12 cellular contexts compared by ENCODE assay signal in the genomic region with DNA sequence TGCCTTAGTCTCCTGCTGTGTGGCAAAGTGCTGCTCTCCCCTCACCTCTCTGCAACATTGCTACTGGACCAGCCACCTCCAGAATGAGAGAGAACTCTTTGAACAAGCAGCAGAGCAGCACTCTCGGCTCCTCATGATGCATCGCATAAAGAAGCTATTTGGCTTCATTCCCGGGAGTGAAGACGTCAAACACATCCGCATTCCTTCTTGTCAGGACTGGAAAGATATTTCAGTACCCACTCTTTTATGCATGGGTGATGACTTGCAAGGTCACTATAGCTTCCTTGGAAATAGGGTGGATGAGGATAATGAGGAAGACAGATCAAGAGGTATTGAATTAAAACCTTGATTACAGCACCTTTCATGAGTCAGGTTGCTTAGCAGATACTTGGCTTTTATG. TPM values are rescaled to one million over a fixed set of nuclear protein-coding genes. Genes with fewer than 3 reads are reported as not detected.
DNase-seq lines count a peak whose midpoint lies in the region; ATAC-seq and TF ChIP-seq lines count a peak whose summit lies in the region.
"Had no signal": no experiment of that assay in that cellular context is flagged by ENCODE, and none has a peak within 500 bp of the region (broad histone marks: within the 10 kb centered on the region; RNA-seq: fewer than 3 reads in every experiment).

No MANE protein-coding gene starts in this region.

- H3K4me3 ChIP-seq in mucosa of descending colon (no peak overlapping the region), WERI-Rb-1 (ENCODE audit: low read depth, low read length) (no peak overlapping the region)
- H3K4me3 ChIP-seq: suprapubic skin had no signal

- no peaks in the 10 kb centered on the region for H3K36me3 ChIP-seq in mucosa of descending colon (ENCODE audit: low read depth)
- no peaks in the 10 kb centered on the region for H3K36me3 ChIP-seq in WERI-Rb-1
- H3K36me3 ChIP-seq: suprapubic skin had no signal

- intact Hi-C loops in mucosa of descending colon (cut with DNase I, micrococcal nuclease): no loop called here

- H3K9me3 ChIP-seq in mucosa of descending colon (no peaks in the 10 kb centered on the region), WERI-Rb-1 (ENCODE audit: severe bottlenecking) (no peaks in the 10 kb centered on the region)
- H3K9me3 ChIP-seq: suprapubic skin had no signal

- ATAC-seq in mucosa of descending colon: peak; percentile 34
- no peak for ATAC-seq in HG03097 (IDR thresholded peaks at IDR 0.05; ENCODE audit: low FRiP score, unreplicated experiment)
- no peak for ATAC-seq in HG03139 (IDR thresholded peaks at IDR 0.05; ENCODE audit: unreplicated experiment)
- ATAC-seq: activated CD8-positive, alpha-beta T cell treated with anti-CD3 and anti-CD28 coated beads, Interleukin-2, amount 10 ng/mL, durations not matched to agents 7 days and 5 days had no signal

- no peaks in the 10 kb centered on the region for H3K27me3 ChIP-seq in WERI-Rb-1 (ENCODE audit: insufficient read depth, low read depth, severe bottlenecking)
- H3K27me3 ChIP-seq: suprapubic skin had no signal

- TF ChIP-seq CTCF in mucosa of descending colon (IDR thresholded peaks at IDR 0.05) (no peak), WERI-Rb-1 (IDR thresholded peaks at IDR 0.05; ENCODE audit: low read depth, low read length) (no peak)

- DNase-seq in DMS153 (lab: John Stamatoyannopoulos, UW) (peak; percentile 58), NCI-H2029 (lab: John Stamatoyannopoulos, UW) (peak; percentile 100), dermis blood vessel endothelial cell (peak; percentile 83), mucosa of descending colon (peak in 1 of 3 donors; percentile 7), WERI-Rb-1 (no peak)
- DNase-seq in activated CD4-positive, alpha-beta T cell treated with anti-CD3 and anti-CD28 coated beads, Interleukin-2, amount 50 U/mL, for 1 hour: no peak
- DNase-seq: activated CD8-positive, alpha-beta T cell treated with anti-CD3 and anti-CD28 coated beads, Interleukin-2, amount 10 ng/mL, durations not matched to agents 7 days and 5 days; H9; NCI-H1092 had no signal

- no peaks in the 10 kb centered on the region for H3K4me1 ChIP-seq in mucosa of descending colon (ENCODE audit: low read depth)

- H3K27ac ChIP-seq in WERI-Rb-1: no peak overlapping the region
- H3K27ac ChIP-seq: suprapubic skin had no signal

RNA-seq across cellular contexts. Expression of gene CALHM4, which starts 4.3 kb away (rescaled TPM):
- total RNA-seq in dermis blood vessel endothelial cell: not detected in 2 replicates
- total RNA-seq in mucosa of descending colon: not detected
- total RNA-seq: activated CD8-positive, alpha-beta T cell treated with anti-CD3 and anti-CD28 coated beads, Interleukin-2, amount 10 ng/mL, durations not matched to agents 7 days and 5 days; H9 had no signal

RNA-seq across cellular contexts. Expression of gene TRAPPC3L, which starts 12.4 kb away (rescaled TPM):
- total RNA-seq in dermis blood vessel endothelial cell (0.17 TPM in 1 of 2 replicates, not detected in the other), mucosa of descending colon (not detected)
- total RNA-seq: activated CD8-positive, alpha-beta T cell treated with anti-CD3 and anti-CD28 coated beads, Interleukin-2, amount 10 ng/mL, durations not matched to agents 7 days and 5 days; H9; suprapubic skin had no signal

RNA-seq across cellular contexts. Expression of gene RWDD1, which starts 13.4 kb away (rescaled TPM):
- total RNA-seq in dermis blood vessel endothelial cell (24.7 and 27.7 TPM in 2 replicates), mucosa of descending colon (10 to 100 TPM; 21.0 to 58.0 (median 34.2) TPM)

RNA-seq across cellular contexts. Expression of gene CALHM5, which starts 46.4 kb away (rescaled TPM):
- total RNA-seq in dermis blood vessel endothelial cell: 2.5 and 3.4 TPM in 2 replicates
- under 1 TPM; 0.20 to 0.85 (median 0.72) TPM for total RNA-seq in mucosa of descending colon
- total RNA-seq: activated CD8-positive, alpha-beta T cell treated with anti-CD3 and anti-CD28 coated beads, Interleukin-2, amount 10 ng/mL, durations not matched to agents 7 days and 5 days had no signal

RNA-seq across cellular contexts. Expression of gene RSPH4A, which starts 58.4 kb away (rescaled TPM):
- 0.47 and 0.68 TPM in 2 replicates for total RNA-seq in dermis blood vessel endothelial cell
- total RNA-seq in mucosa of descending colon: under 1 TPM; 0.14 to 0.35 (median 0.19) TPM

Comparison
In these comparisons a context has a peak if more than half of its experiments do, and no peak if none do; other contexts are left out.
1. DNase-seq: peak in DMS153 (single experiment), NCI-H2029 (single experiment) and dermis blood vessel endothelial cell (single experiment); none in WERI-Rb-1 (single experiment) and activated CD4-positive, alpha-beta T cell treated with anti-CD3 and anti-CD28 coated beads, Interleukin-2, amount 50 U/mL, for 1 hour (single experiment).